ENCODE assay signal across 10 cellular contexts in genomic region chrX:115940348-115940747, GRCh38.
DNase-seq lines count a peak whose midpoint lies in the region; ATAC-seq and TF ChIP-seq lines count a peak whose summit lies in the region.
"Had no signal": no experiment of that assay in that cellular context is flagged by ENCODE, and none has a peak within 500 bp of the region (broad histone marks: within the 10 kb centered on the region; RNA-seq: fewer than 3 reads in every experiment).

No MANE protein-coding gene starts in this region.

- H3F3A ChIP-seq in PC-9 (ENCODE audit: insufficient read depth, low read depth): peaks cover 17% of the 10 kb centered on the region

- H3K36me3 ChIP-seq in PC-9 (ENCODE audit: low read depth): 0 out of 2 replicates have a peak, but pooled peaks cover 3% of the 10 kb centered on the region

- no peaks in the 10 kb centered on the region for H3K9me2 ChIP-seq in PC-9 (ENCODE audit: insufficient read depth)

- H3K4me2 ChIP-seq in PC-9: peak overlapping the region; percentile 60

- no TSS peak for BruUV-seq in PC-9 (replicated peaks; lab: Mats Ljungman, UMichigan)

- peak; percentile 22 for ATAC-seq in GM19467 (IDR thresholded peaks at IDR 0.05; ENCODE audit: unreplicated experiment)
- peak; percentile 32 for ATAC-seq in HG03135 (IDR thresholded peaks at IDR 0.05; ENCODE audit: unreplicated experiment)
- no peak for ATAC-seq in HG02588 (IDR thresholded peaks at IDR 0.05; ENCODE audit: unreplicated experiment)

- DNase-seq in PC-9 (peak; percentile 28 to 75), midbrain (lab: John Stamatoyannopoulos, UW) (no peak), T-helper 1 cell (no peak), NCI-H748 (lab: John Stamatoyannopoulos, UW; ENCODE audit: unreplicated experiment) (no peak)
- DNase-seq: activated B cell treated with CpG ODN at 0.5 μM for 24 hours; activated naive CD4-positive, alpha-beta T cell treated with anti-CD3 and anti-CD28 coated beads for 36 hours had no signal

- no peak overlapping the region for H2AFZ ChIP-seq in PC-9

- H3K27me3 ChIP-seq in PC-9 (ENCODE audit: insufficient read depth, low read depth): no peaks in the 10 kb centered on the region

- H3K4me1 ChIP-seq in PC-9 (replicated peaks; ENCODE audit: insufficient read depth): peaks cover 28% of the 10 kb centered on the region

- H4K20me1 ChIP-seq in PC-9 (ENCODE audit: insufficient read depth): 0 out of 2 replicates have a peak, but pooled peaks cover 5% of the 10 kb centered on the region

- intact Hi-C loops in PC-9 (cut with micrococcal nuclease; ENCODE audit: unreplicated experiment): loop anchor here (1.0 to 10.0 kb wide), 2 partner anchors 42 to 286 kb away; no protein-coding TSS in a partner anchor

- H3K79me2 ChIP-seq in PC-9 (ENCODE audit: low read depth): peaks cover 16% of the 10 kb centered on the region

- POLR2A ChIA-PET in PC-9 (lab: Charles Lee; ENCODE audit: unreplicated experiment): interaction anchor here (0.5 kb wide), 2 partner anchors 255 to 333 kb away, joined by 3 to 7 read pairs; no protein-coding TSS in a partner anchor

- H3K9me3 ChIP-seq in PC-9 (ENCODE audit: insufficient read depth, low read depth): no peaks in the 10 kb centered on the region

- H3K4me3 ChIP-seq in PC-9: peak overlapping the region; percentile 5; the same call in 1 of the 2 replicates

- TF ChIP-seq CTCF in GM12873 (IDR thresholded peaks at IDR 0.05; ENCODE audit: insufficient read depth, low read depth, low read length, missing control alignments): peak; percentile 37
- TF ChIP-seq CTCF in PC-9 (conservative IDR thresholded peaks at IDR 0.05): peak; percentile 25

- H3K27ac ChIP-seq in PC-9: peak overlapping the region; percentile 25

- CTCF ChIA-PET in PC-9 (lab: Charles Lee): no interaction called here

Comparison
In these comparisons a context has a peak if more than half of its experiments do, and no peak if none do; other contexts are left out.
1. DNase-seq: peak in PC-9 (2 of 2); none in midbrain (single experiment), T-helper 1 cell (0 of 5) and NCI-H748 (single experiment).